ENCODE assay signal across 1 cellular context in the genomic region with DNA sequence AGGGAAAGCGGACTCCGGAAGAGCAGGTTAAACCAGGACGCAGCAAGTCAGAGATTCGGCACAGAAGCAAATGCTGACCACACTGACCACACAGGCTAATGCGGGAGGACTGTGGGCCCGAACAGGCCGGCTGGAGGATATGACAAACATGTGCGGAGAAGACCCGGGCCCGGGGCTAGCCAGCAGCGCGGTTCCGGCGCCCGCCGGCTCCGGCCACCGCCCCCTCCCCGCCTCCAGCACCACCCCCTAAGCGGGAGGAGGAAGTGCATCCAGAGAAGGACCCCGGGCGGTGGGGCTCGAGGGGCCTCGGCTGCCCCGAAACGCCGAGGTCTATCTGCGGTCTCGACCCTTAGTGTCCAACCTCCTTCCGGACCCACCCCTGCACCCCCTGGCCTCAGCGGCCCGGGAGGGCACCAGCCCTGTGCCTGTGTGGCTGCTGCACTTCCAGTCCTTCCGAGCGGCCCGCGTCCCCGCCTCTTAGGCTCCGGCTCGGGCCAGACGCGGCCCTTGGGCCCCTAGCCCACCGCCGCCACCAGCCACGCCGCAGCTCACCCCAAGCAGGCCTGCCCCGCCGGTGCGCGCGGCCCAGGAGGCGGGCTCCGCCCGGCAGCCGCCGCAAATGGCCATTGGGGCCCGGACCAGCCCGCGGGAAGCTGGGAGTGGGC.
TF ChIP-seq lines count a peak whose summit lies in the region.

No MANE protein-coding gene starts in this region.

TF ChIP-seq in K562, 482 proteins besides CTCF, POLR2A, EP300 and RAD21 (continued from another document and continues in another):
- TF ChIP-seq, protein P1, sequence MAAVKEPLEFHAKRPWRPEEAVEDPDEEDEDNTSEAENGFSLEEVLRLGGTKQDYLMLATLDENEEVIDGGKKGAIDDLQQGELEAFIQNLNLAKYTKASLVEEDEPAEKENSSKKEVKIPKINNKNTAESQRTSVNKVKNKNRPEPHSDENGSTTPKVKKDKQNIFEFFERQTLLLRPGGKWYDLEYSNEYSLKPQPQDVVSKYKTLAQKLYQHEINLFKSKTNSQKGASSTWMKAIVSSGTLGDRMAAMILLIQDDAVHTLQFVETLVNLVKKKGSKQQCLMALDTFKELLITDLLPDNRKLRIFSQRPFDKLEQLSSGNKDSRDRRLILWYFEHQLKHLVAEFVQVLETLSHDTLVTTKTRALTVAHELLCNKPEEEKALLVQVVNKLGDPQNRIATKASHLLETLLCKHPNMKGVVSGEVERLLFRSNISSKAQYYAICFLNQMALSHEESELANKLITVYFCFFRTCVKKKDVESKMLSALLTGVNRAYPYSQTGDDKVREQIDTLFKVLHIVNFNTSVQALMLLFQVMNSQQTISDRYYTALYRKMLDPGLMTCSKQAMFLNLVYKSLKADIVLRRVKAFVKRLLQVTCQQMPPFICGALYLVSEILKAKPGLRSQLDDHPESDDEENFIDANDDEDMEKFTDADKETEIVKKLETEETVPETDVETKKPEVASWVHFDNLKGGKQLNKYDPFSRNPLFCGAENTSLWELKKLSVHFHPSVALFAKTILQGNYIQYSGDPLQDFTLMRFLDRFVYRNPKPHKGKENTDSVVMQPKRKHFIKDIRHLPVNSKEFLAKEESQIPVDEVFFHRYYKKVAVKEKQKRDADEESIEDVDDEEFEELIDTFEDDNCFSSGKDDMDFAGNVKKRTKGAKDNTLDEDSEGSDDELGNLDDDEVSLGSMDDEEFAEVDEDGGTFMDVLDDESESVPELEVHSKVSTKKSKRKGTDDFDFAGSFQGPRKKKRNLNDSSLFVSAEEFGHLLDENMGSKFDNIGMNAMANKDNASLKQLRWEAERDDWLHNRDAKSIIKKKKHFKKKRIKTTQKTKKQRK (IDR thresholded peaks at IDR 0.05; ENCODE audit: borderline replicate concordance, low read depth, low read length), result no peak
- TF ChIP-seq PHB2 (IDR thresholded peaks at IDR 0.05; ENCODE audit: low read depth) (no peak), RHOXF2B (CRISPR knock-in tag; conservative IDR thresholded peaks at IDR 0.05) (no peak), XRCC4 (IDR thresholded peaks at IDR 0.05; ENCODE audit: extremely low read depth, insufficient read depth, insufficient read length) (no peak), GABPA (tag; conservative IDR thresholded peaks at IDR 0.05; ENCODE audit: low read depth) (peak; percentile 56; the same call in 1 of the 2 replicates), ESRRA (IDR thresholded peaks at IDR 0.05; ENCODE audit: borderline replicate concordance, low read depth) (no peak), ELF4 (CRISPR knock-in tag; IDR thresholded peaks at IDR 0.05) (no peak), NCOA2 (IDR thresholded peaks at IDR 0.05; ENCODE audit: partially characterized antibody in 2 of 2) (no peak), RB1 (IDR thresholded peaks at IDR 0.05; ENCODE audit: low read depth) (no peak), MXI1 (IDR thresholded peaks at IDR 0.05; ENCODE audit: low read depth, low read length) (no peak; the same call in 1 of the 2 replicates), NCOR1 (IDR thresholded peaks at IDR 0.05) (no peak; the same call in 1 of the 2 replicates), SRSF9 (IDR thresholded peaks at IDR 0.05; ENCODE audit: borderline replicate concordance, low read depth, low read length) (no peak), ZNF146 (CRISPR knock-in tag; IDR thresholded peaks at IDR 0.05; ENCODE audit: unreplicated experiment) (no peak), NRF1 (conservative IDR thresholded peaks at IDR 0.05 in 1 of 2, IDR thresholded peaks at IDR 0.05 in 1 of 2) (no peak), MBD2 (IDR thresholded peaks at IDR 0.05; ENCODE audit: borderline replicate concordance, low read depth) (no peak), ETV5 (CRISPR knock-in tag; IDR thresholded peaks at IDR 0.05; ENCODE audit: low read depth) (peak; percentile 83), RBM25 (IDR thresholded peaks at IDR 0.05; ENCODE audit: low read depth, low read length, severe bottlenecking) (no peak), MCM2 (IDR thresholded peaks at IDR 0.05; ENCODE audit: low read depth) (no peak), PYGO2 (tag; IDR thresholded peaks at IDR 0.05) (no peak), POLR2AphosphoS2 (IDR thresholded peaks at IDR 0.05; ENCODE audit: low read length) (0 out of 2 replicates have a peak, but pooled peaks have one; percentile 2), HNRNPLL (IDR thresholded peaks at IDR 0.05; ENCODE audit: low read depth, low read length, poor library complexity, severe bottlenecking) (no peak), SMARCA4 (IDR thresholded peaks at IDR 0.05) (no peak), PRPF4 (IDR thresholded peaks at IDR 0.05; ENCODE audit: insufficient read depth, low read depth, low read length, poor library complexity, severe bottlenecking) (no peak), GABPB2 (CRISPR knock-in tag; conservative IDR thresholded peaks at IDR 0.05) (no peak), TAF1 (IDR thresholded peaks at IDR 0.05; ENCODE audit: control insufficient read depth, extremely low read depth, insufficient read depth, low read length, severe bottlenecking) (peak; percentile 79), TAF7 (tag; IDR thresholded peaks at IDR 0.05) (no peak), POLR2G (IDR thresholded peaks at IDR 0.05; ENCODE audit: low read depth, low read length) (peak; percentile 97), KLF6 (CRISPR knock-in tag; IDR thresholded peaks at IDR 0.05; ENCODE audit: borderline replicate concordance) (no peak), ZNF583 (CRISPR knock-in tag; IDR thresholded peaks at IDR 0.05) (no peak), ZC3H11A (IDR thresholded peaks at IDR 0.05; ENCODE audit: low read depth, low read length) (no peak), CBX3 (IDR thresholded peaks at IDR 0.05; ENCODE audit: borderline replicate concordance in 1 of 2, low read length in 2 of 2) (no peak; a peak in 1 of 3 replicates), XRCC5 (IDR thresholded peaks at IDR 0.05; ENCODE audit: low read depth, low read length) (no peak), PCBP1 (IDR thresholded peaks at IDR 0.05; ENCODE audit: low read depth, low read length, poor library complexity, severe bottlenecking) (no peak), BMI1 (IDR thresholded peaks at IDR 0.05; ENCODE audit: low read length) (no peak)
- TF ChIP-seq, protein P2, sequence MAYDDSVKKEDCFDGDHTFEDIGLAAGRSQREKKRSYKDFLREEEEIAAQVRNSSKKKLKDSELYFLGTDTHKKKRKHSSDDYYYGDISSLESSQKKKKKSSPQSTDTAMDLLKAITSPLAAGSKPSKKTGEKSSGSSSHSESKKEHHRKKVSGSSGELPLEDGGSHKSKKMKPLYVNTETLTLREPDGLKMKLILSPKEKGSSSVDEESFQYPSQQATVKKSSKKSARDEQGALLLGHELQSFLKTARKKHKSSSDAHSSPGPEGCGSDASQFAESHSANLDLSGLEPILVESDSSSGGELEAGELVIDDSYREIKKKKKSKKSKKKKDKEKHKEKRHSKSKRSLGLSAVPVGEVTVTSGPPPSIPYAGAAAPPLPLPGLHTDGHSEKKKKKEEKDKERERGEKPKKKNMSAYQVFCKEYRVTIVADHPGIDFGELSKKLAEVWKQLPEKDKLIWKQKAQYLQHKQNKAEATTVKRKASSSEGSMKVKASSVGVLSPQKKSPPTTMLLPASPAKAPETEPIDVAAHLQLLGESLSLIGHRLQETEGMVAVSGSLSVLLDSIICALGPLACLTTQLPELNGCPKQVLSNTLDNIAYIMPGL (CRISPR knock-in tag; IDR thresholded peaks at IDR 0.05), result peak; percentile 60; the same call in 1 of the 2 replicates
- TF ChIP-seq, protein P3, sequence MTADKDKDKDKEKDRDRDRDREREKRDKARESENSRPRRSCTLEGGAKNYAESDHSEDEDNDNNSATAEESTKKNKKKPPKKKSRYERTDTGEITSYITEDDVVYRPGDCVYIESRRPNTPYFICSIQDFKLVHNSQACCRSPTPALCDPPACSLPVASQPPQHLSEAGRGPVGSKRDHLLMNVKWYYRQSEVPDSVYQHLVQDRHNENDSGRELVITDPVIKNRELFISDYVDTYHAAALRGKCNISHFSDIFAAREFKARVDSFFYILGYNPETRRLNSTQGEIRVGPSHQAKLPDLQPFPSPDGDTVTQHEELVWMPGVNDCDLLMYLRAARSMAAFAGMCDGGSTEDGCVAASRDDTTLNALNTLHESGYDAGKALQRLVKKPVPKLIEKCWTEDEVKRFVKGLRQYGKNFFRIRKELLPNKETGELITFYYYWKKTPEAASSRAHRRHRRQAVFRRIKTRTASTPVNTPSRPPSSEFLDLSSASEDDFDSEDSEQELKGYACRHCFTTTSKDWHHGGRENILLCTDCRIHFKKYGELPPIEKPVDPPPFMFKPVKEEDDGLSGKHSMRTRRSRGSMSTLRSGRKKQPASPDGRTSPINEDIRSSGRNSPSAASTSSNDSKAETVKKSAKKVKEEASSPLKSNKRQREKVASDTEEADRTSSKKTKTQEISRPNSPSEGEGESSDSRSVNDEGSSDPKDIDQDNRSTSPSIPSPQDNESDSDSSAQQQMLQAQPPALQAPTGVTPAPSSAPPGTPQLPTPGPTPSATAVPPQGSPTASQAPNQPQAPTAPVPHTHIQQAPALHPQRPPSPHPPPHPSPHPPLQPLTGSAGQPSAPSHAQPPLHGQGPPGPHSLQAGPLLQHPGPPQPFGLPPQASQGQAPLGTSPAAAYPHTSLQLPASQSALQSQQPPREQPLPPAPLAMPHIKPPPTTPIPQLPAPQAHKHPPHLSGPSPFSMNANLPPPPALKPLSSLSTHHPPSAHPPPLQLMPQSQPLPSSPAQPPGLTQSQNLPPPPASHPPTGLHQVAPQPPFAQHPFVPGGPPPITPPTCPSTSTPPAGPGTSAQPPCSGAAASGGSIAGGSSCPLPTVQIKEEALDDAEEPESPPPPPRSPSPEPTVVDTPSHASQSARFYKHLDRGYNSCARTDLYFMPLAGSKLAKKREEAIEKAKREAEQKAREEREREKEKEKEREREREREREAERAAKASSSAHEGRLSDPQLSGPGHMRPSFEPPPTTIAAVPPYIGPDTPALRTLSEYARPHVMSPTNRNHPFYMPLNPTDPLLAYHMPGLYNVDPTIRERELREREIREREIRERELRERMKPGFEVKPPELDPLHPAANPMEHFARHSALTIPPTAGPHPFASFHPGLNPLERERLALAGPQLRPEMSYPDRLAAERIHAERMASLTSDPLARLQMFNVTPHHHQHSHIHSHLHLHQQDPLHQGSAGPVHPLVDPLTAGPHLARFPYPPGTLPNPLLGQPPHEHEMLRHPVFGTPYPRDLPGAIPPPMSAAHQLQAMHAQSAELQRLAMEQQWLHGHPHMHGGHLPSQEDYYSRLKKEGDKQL (CRISPR knock-in tag; IDR thresholded peaks at IDR 0.05; ENCODE audit: borderline replicate concordance), result 0 out of 2 replicates have a peak, but pooled peaks have one; percentile 75
- TF ChIP-seq, protein P4, sequence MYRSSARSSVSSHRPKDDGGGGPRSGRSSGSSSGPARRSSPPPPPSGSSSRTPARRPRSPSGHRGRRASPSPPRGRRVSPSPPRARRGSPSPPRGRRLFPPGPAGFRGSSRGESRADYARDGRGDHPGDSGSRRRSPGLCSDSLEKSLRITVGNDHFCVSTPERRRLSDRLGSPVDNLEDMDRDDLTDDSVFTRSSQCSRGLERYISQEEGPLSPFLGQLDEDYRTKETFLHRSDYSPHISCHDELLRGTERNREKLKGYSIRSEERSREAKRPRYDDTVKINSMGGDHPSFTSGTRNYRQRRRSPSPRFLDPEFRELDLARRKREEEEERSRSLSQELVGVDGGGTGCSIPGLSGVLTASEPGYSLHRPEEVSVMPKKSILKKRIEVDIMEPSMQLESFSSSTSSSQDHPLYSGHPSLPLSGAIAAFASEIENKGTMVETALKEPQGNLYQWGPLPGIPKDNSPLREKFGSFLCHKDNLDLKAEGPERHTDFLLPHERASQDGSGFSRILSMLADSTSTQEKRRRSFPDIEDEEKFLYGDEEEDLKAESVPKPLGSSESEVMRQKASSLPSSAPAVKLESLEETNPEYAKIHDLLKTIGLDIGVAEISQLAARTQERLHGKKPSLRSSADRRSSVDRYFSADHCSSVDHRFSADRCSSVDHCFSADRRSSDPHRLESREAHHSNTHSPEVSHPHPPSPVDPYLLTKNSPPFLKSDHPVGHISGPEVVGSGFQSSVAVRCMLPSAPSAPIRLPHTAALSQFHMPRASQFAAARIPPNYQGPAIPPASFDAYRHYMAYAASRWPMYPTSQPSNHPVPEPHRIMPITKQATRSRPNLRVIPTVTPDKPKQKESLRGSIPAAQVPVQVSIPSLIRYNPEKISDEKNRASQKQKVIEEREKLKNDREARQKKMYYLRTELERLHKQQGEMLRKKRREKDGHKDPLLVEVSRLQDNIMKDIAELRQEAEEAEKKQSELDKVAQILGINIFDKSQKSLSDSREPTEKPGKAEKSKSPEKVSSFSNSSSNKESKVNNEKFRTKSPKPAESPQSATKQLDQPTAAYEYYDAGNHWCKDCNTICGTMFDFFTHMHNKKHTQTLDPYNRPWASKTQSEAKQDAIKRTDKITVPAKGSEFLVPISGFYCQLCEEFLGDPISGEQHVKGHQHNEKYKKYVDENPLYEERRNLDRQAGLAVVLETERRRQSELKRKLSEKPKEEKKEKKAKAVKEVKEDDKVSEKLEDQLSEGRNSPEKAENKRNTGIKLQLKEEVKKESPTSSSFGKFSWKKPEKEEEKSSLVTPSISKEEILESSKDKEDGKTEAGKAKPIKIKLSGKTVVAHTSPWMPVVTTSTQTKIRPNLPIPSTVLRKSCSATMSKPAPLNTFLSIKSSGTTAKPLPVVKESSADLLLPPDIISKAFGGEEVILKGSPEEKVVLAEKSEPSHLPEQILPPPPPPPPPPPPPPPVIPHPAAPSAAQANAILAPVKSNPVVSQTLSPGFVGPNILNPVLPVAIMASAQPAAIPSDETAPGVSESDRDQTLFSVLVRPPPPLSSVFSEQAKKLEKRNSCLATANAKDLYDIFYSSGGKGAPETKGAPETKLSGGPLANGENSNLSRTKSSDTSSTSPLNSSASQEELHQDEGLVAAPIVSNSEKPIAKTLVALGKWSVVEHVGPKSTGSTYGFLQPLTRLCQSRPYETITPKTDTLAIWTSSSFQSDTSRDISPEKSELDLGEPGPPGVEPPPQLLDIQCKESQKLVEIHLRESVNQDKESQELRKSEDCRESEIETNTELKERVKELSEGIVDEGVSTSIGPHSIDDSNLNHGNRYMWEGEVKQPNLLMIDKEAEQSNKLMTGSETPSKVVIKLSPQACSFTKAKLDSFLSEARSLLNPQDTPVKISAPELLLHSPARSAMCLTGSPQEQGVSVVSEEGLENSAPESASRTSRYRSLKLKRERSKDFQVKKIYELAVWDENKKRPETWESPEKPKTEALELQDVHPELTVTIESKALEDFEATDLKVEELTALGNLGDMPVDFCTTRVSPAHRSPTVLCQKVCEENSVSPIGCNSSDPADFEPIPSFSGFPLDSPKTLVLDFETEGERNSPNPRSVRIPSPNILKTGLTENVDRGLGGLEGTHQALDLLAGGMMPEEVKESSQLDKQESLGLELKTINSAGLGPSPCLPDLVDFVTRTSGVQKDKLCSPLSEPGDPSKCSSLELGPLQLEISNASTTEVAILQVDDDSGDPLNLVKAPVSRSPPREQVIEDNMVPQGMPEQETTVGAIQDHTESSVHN (IDR thresholded peaks at IDR 0.05; ENCODE audit: borderline replicate concordance in 1 of 2, low read depth in 1 of 2), result no peak
- TF ChIP-seq, protein P5, sequence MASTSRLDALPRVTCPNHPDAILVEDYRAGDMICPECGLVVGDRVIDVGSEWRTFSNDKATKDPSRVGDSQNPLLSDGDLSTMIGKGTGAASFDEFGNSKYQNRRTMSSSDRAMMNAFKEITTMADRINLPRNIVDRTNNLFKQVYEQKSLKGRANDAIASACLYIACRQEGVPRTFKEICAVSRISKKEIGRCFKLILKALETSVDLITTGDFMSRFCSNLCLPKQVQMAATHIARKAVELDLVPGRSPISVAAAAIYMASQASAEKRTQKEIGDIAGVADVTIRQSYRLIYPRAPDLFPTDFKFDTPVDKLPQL (IDR thresholded peaks at IDR 0.05; ENCODE audit: extremely low read depth, insufficient read length), result no peak
- TF ChIP-seq, protein P6, sequence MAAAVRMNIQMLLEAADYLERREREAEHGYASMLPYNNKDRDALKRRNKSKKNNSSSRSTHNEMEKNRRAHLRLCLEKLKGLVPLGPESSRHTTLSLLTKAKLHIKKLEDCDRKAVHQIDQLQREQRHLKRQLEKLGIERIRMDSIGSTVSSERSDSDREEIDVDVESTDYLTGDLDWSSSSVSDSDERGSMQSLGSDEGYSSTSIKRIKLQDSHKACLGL (CRISPR knock-in tag; IDR thresholded peaks at IDR 0.05; ENCODE audit: borderline replicate concordance, poor library complexity, severe bottlenecking), result no peak
